In genomic region chr11:119057000-119057769, GRCh38 we compare ENCODE assay signal across 1 cellular context.
TF ChIP-seq lines count a peak whose summit lies in the region.

Gene HYOU1 (minus strand): TSS chr11:119057205. CDS start chr11:119056160, 1,045 bp downstream.

TF ChIP-seq in HEK293, 187 proteins besides CTCF, POLR2A, EP300 and RAD21 (continued from another document):
- no peak for TF ChIP-seq MYNN (tag by site-specific recombination; IDR thresholded peaks at IDR 0.05; ENCODE audit: borderline replicate concordance)
- TF ChIP-seq ZNF433 (tag by site-specific recombination; IDR thresholded peaks at IDR 0.05; ENCODE audit: low read depth) = no peak
- TF ChIP-seq TSHZ1 (tag by site-specific recombination; IDR thresholded peaks at IDR 0.05; ENCODE audit: borderline replicate concordance) = no peak
TF ChIP-seq in HEK293: peak in this region for 30.
